ENCODE assay signal across 1 cellular context in the genomic region with DNA sequence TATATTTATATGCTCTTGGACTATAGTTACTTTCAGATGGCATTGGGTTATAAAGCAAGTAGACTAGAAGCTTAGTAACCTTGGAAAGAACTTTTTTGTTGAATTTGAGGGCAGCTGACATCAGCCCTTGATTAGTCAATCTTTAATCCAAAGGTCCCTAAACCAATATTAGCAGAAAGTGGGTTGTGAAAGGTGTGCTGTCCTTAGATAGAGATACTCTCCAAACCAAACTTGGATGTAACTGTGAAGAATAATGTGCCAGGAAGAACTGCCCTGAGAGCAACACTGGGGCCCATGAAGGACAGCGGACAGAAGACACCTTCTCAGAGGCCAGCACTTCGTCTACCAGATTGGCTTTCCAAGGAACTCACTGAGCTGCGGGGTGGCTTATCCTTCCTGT.
TF ChIP-seq lines count a peak whose summit lies in the region.

No MANE protein-coding gene starts in this region.

TF ChIP-seq in HepG2, 621 proteins besides CTCF, POLR2A, EP300 and RAD21:
- TF ChIP-seq ZNF234 (CRISPR knock-in tag; conservative IDR thresholded peaks at IDR 0.05) = no peak
- TF ChIP-seq KLF9 (CRISPR knock-in tag; IDR thresholded peaks at IDR 0.05; ENCODE audit: low read depth) = no peak
- no peak for TF ChIP-seq ZMYM2 (CRISPR knock-in tag; IDR thresholded peaks at IDR 0.05)
- no peak for TF ChIP-seq REST (IDR thresholded peaks at IDR 0.05; ENCODE audit: borderline replicate concordance in 1 of 2, low read depth in 1 of 2, low read length in 2 of 2)
- no peak for TF ChIP-seq ONECUT2 (CRISPR knock-in tag; IDR thresholded peaks at IDR 0.05)
- no peak for TF ChIP-seq ZNF180 (CRISPR knock-in tag; IDR thresholded peaks at IDR 0.05; ENCODE audit: borderline replicate concordance, low read depth)
- TF ChIP-seq KDM6A (CRISPR knock-in tag; IDR thresholded peaks at IDR 0.05; ENCODE audit: low read depth) = no peak
- TF ChIP-seq ZNF792 (CRISPR knock-in tag; IDR thresholded peaks at IDR 0.05) = no peak
- no peak for TF ChIP-seq STAG1 (CRISPR knock-in tag; IDR thresholded peaks at IDR 0.05)
- TF ChIP-seq ZNF512 (CRISPR knock-in tag; IDR thresholded peaks at IDR 0.05) = no peak
- TF ChIP-seq, protein P1, sequence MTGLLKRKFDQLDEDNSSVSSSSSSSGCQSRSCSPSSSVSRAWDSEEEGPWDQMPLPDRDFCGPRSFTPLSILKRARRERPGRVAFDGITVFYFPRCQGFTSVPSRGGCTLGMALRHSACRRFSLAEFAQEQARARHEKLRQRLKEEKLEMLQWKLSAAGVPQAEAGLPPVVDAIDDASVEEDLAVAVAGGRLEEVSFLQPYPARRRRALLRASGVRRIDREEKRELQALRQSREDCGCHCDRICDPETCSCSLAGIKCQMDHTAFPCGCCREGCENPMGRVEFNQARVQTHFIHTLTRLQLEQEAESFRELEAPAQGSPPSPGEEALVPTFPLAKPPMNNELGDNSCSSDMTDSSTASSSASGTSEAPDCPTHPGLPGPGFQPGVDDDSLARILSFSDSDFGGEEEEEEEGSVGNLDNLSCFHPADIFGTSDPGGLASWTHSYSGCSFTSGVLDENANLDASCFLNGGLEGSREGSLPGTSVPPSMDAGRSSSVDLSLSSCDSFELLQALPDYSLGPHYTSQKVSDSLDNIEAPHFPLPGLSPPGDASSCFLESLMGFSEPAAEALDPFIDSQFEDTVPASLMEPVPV (CRISPR knock-in tag; IDR thresholded peaks at IDR 0.05) = no peak
- no peak for TF ChIP-seq SP2 (CRISPR knock-in tag; IDR thresholded peaks at IDR 0.05)
- no peak for TF ChIP-seq ZFP62 (CRISPR knock-in tag; IDR thresholded peaks at IDR 0.05)
- no peak for TF ChIP-seq PRDM4 (CRISPR knock-in tag; IDR thresholded peaks at IDR 0.05; ENCODE audit: borderline replicate concordance)
- no peak for TF ChIP-seq TBP (CRISPR knock-in tag; IDR thresholded peaks at IDR 0.05)
- no peak for TF ChIP-seq SMAD9 (CRISPR knock-in tag; IDR thresholded peaks at IDR 0.05)
- TF ChIP-seq ZNF724P (CRISPR knock-in tag; IDR thresholded peaks at IDR 0.05; ENCODE audit: borderline replicate concordance) = no peak
- no peak for TF ChIP-seq TCF7L2 (IDR thresholded peaks at IDR 0.05; ENCODE audit: low read depth, low read length)
- no peak for TF ChIP-seq NR1H2 (CRISPR knock-in tag; IDR thresholded peaks at IDR 0.05; ENCODE audit: borderline replicate concordance, low read depth)
- no peak for TF ChIP-seq MTA3 (CRISPR knock-in tag; IDR thresholded peaks at IDR 0.05)
TF ChIP-seq in HepG2: peak in this region for 0.
